Comparison of ENCODE assay signal across 31 cellular contexts in genomic region chr19:16465239-16465638, GRCh38. TPM values are rescaled to one million over a fixed set of nuclear protein-coding genes. Genes with fewer than 3 reads are reported as not detected.
"Had no signal": no experiment of that assay in that cellular context is flagged by ENCODE, and none has a peak within 500 bp of the region (broad histone marks: within the 10 kb centered on the region; RNA-seq: fewer than 3 reads in every experiment).

No MANE protein-coding gene starts in this region.

- H3K4me2 ChIP-seq: smooth muscle cell had no signal

- H3K27ac ChIP-seq: breast epithelium, epithelial cell of prostate, esophagus squamous epithelium, sigmoid colon, upper lobe of right lung had no signal

- H3K36me3 ChIP-seq: breast epithelium, sigmoid colon, thyroid gland, upper lobe of right lung had no signal

- H3K9me3 ChIP-seq: breast epithelium, esophagus squamous epithelium, mucosa of descending colon, sigmoid colon, thyroid gland, upper lobe of right lung had no signal

- H3K4me3 Mint-ChIP-seq: activated CD4-positive, alpha-beta memory T cell treated with anti-CD3 and anti-CD28 coated beads, Interleukin-2, amount 10 ng/mL, durations not matched to agents 7 days and 5 days; activated CD4-positive, alpha-beta T cell treated with anti-CD3 and anti-CD28 coated beads, Interleukin-2, amount 10 ng/mL, durations not matched to agents 7 days and 5 days; stimulated activated memory B cell treated with anti-CD40 and anti-IgM and Interleukin-4, amounts not matched to agents 10 μg/mL and 1 μg/mL and 100 μg/mL, for 72 hours; stimulated activated naive CD8-positive, alpha-beta T cell treated with anti-CD3 and anti-CD28 coated beads, Interleukin-15, amount 100 ng/mL, for 72 hours; WTC11 had no signal

- H3K27me3 ChIP-seq: breast epithelium, esophagus squamous epithelium, sigmoid colon, thyroid gland, upper lobe of right lung had no signal

- H3K27me3 Mint-ChIP-seq: activated CD4-positive, alpha-beta memory T cell treated with anti-CD3 and anti-CD28 coated beads, Interleukin-2, amount 10 ng/mL, durations not matched to agents 7 days and 5 days; activated CD4-positive, alpha-beta T cell treated with anti-CD3 and anti-CD28 coated beads, Interleukin-2, amount 10 ng/mL, durations not matched to agents 7 days and 5 days; stimulated activated memory B cell treated with anti-CD40 and anti-IgM and Interleukin-4, amounts not matched to agents 10 μg/mL and 1 μg/mL and 100 μg/mL, for 72 hours; stimulated activated naive CD8-positive, alpha-beta T cell treated with anti-CD3 and anti-CD28 coated beads, Interleukin-15, amount 100 ng/mL, for 72 hours had no signal

- H3K4me1 ChIP-seq: breast epithelium had no signal

- H3K4me3 ChIP-seq: breast epithelium, esophagus squamous epithelium, mucosa of descending colon, sigmoid colon, smooth muscle cell, thyroid gland, upper lobe of right lung had no signal

- H3K27ac Mint-ChIP-seq: activated CD4-positive, alpha-beta memory T cell treated with anti-CD3 and anti-CD28 coated beads, Interleukin-2, amount 10 ng/mL, durations not matched to agents 7 days and 5 days; activated CD4-positive, alpha-beta T cell treated with anti-CD3 and anti-CD28 coated beads, Interleukin-2, amount 10 ng/mL, durations not matched to agents 7 days and 5 days; activated naive CD4-positive, alpha-beta T cell treated with anti-CD3 and anti-CD28 coated beads, Interleukin-2, amount 50 U/mL, for 72 hours; stimulated activated memory B cell treated with anti-CD40 and anti-IgM and Interleukin-4, amounts not matched to agents 10 μg/mL and 1 μg/mL and 100 μg/mL, for 72 hours; stimulated activated naive CD8-positive, alpha-beta T cell treated with anti-CD3 and anti-CD28 coated beads, Interleukin-15, amount 100 ng/mL, for 72 hours had no signal

- DNase-seq: activated CD4-positive, alpha-beta memory T cell treated with anti-CD3 and anti-CD28 coated beads, Interleukin-2, amount 10 ng/mL, durations not matched to agents 7 days and 5 days; activated CD4-positive, alpha-beta T cell treated with anti-CD3 and anti-CD28 coated beads for 1 hour; activated CD4-positive, alpha-beta T cell treated with anti-CD3 and anti-CD28 coated beads, Interleukin-2, amount 10 ng/mL, durations not matched to agents 7 days and 5 days; activated naive CD4-positive, alpha-beta T cell; activated T-cell treated with anti-CD3 and anti-CD28 coated beads, Interleukin-2, amount 50 U/mL, for 48 hours; dermis blood vessel endothelial cell; effector CD4-positive, alpha-beta T cell; esophagus squamous epithelium; foreskin melanocyte; left ventricle myocardium superior; mucosa of descending colon; sigmoid colon; stimulated activated CD4-positive, alpha-beta T cell treated with anti-CD3 and anti-CD28 coated beads, Interleukin-1b, Interleukin-23, amount 100 ng/mL, for 48 hours; stimulated activated CD4-positive, alpha-beta T cell treated with anti-CD3 and anti-CD28 coated beads, Interleukin-4, amount 100 ng/mL, for 4 hours; stimulated activated CD8-positive, alpha-beta memory T cell treated with anti-CD3 and anti-CD28 coated beads, Interleukin-4, amount 100 ng/mL, for 48 hours; stimulated activated naive CD8-positive, alpha-beta T cell treated with anti-CD3 and anti-CD28 coated beads, Interleukin-15, amount 100 ng/mL, for 72 hours; substantia nigra; T-helper 2 cell; thyroid gland; upper lobe of right lung had no signal

- ATAC-seq: activated naive CD4-positive, alpha-beta T cell treated with anti-CD3 and anti-CD28 coated beads, Interleukin-2, amount 50 U/mL, for 72 hours; left ventricle myocardium superior; mucosa of descending colon; SK-N-SH treated with all-trans-retinoic acid at 6 μM for 48 hours; stimulated activated memory B cell treated with anti-CD40 and anti-IgM and Interleukin-4, amounts not matched to agents 10 μg/mL and 1 μg/mL and 100 μg/mL, for 72 hours; stimulated activated naive CD8-positive, alpha-beta T cell treated with anti-CD3 and anti-CD28 coated beads, Interleukin-15, amount 100 ng/mL, for 72 hours; upper lobe of right lung; WTC11 had no signal

- H3K36me3 Mint-ChIP-seq: activated naive CD4-positive, alpha-beta T cell treated with anti-CD3 and anti-CD28 coated beads, Interleukin-2, amount 50 U/mL, for 72 hours; WTC11 had no signal

- H3K9me3 Mint-ChIP-seq: activated CD4-positive, alpha-beta memory T cell treated with anti-CD3 and anti-CD28 coated beads, Interleukin-2, amount 10 ng/mL, durations not matched to agents 7 days and 5 days; activated CD4-positive, alpha-beta T cell treated with anti-CD3 and anti-CD28 coated beads, Interleukin-2, amount 10 ng/mL, durations not matched to agents 7 days and 5 days; activated naive CD4-positive, alpha-beta T cell treated with anti-CD3 and anti-CD28 coated beads, Interleukin-2, amount 50 U/mL, for 72 hours; stimulated activated memory B cell treated with anti-CD40 and anti-IgM and Interleukin-4, amounts not matched to agents 10 μg/mL and 1 μg/mL and 100 μg/mL, for 72 hours; stimulated activated naive CD8-positive, alpha-beta T cell treated with anti-CD3 and anti-CD28 coated beads, Interleukin-15, amount 100 ng/mL, for 72 hours; WTC11 had no signal

RNA-seq across cellular contexts. Expression of gene CALR3, which starts 30.7 kb away (rescaled TPM):
- total RNA-seq: activated CD4-positive, alpha-beta memory T cell treated with anti-CD3 and anti-CD28 coated beads, Interleukin-2, amount 10 ng/mL, durations not matched to agents 7 days and 5 days; activated CD4-positive, alpha-beta T cell treated with anti-CD3 and anti-CD28 coated beads, Interleukin-2, amount 10 ng/mL, durations not matched to agents 7 days and 5 days; activated naive CD4-positive, alpha-beta T cell treated with anti-CD3 and anti-CD28 coated beads, Interleukin-2, amount 50 U/mL, for 72 hours; breast epithelium; dermis blood vessel endothelial cell; esophagus squamous epithelium; left ventricle myocardium superior; lung microvascular endothelial cell; mesenteric fat pad; mucosa of descending colon; omental fat pad; sigmoid colon; smooth muscle cell; upper lobe of right lung had no signal
- polyA plus RNA-seq: neural cell, sigmoid colon, smooth muscle cell had no signal
